Comparison of ENCODE assay signal across 2 cellular contexts in the genomic region with DNA sequence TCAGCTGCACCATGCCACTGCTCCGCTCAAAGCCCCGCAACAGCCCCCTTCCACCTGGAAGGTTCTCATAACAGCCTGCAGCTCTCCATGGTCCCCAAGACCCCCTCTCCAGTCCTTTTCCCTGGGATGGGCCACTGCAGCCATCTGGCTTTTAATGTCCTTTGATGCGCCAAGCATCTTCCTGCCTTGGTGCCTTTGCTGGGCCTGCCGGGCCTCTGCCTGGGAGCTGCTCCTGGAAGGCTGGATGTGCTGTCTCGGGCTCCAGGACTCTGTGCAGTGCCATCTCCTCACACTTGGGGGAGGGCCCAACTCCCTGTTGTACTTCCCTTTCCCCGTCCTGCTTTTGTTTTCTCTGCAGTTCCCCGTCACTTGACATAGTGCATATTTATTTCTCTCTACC.
TF ChIP-seq lines count a peak whose summit lies in the region.

No MANE protein-coding gene starts in this region.

TF ChIP-seq in WTC11, 78 proteins besides CTCF, POLR2A, EP300 and RAD21 (continued from another document):
- TF ChIP-seq, protein P1, sequence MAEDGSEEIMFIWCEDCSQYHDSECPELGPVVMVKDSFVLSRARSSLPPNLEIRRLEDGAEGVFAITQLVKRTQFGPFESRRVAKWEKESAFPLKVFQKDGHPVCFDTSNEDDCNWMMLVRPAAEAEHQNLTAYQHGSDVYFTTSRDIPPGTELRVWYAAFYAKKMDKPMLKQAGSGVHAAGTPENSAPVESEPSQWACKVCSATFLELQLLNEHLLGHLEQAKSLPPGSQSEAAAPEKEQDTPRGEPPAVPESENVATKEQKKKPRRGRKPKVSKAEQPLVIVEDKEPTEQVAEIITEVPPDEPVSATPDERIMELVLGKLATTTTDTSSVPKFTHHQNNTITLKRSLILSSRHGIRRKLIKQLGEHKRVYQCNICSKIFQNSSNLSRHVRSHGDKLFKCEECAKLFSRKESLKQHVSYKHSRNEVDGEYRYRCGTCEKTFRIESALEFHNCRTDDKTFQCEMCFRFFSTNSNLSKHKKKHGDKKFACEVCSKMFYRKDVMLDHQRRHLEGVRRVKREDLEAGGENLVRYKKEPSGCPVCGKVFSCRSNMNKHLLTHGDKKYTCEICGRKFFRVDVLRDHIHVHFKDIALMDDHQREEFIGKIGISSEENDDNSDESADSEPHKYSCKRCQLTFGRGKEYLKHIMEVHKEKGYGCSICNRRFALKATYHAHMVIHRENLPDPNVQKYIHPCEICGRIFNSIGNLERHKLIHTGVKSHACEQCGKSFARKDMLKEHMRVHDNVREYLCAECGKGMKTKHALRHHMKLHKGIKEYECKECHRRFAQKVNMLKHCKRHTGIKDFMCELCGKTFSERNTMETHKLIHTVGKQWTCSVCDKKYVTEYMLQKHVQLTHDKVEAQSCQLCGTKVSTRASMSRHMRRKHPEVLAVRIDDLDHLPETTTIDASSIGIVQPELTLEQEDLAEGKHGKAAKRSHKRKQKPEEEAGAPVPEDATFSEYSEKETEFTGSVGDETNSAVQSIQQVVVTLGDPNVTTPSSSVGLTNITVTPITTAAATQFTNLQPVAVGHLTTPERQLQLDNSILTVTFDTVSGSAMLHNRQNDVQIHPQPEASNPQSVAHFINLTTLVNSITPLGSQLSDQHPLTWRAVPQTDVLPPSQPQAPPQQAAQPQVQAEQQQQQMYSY (CRISPR knock-in tag; IDR thresholded peaks at IDR 0.05): no peak
- no peak for TF ChIP-seq CREB1 (CRISPR knock-in tag; IDR thresholded peaks at IDR 0.05)

TF ChIP-seq in HepG2, 621 proteins besides CTCF, POLR2A, EP300 and RAD21 (continued from another document):
- TF ChIP-seq, protein P2, sequence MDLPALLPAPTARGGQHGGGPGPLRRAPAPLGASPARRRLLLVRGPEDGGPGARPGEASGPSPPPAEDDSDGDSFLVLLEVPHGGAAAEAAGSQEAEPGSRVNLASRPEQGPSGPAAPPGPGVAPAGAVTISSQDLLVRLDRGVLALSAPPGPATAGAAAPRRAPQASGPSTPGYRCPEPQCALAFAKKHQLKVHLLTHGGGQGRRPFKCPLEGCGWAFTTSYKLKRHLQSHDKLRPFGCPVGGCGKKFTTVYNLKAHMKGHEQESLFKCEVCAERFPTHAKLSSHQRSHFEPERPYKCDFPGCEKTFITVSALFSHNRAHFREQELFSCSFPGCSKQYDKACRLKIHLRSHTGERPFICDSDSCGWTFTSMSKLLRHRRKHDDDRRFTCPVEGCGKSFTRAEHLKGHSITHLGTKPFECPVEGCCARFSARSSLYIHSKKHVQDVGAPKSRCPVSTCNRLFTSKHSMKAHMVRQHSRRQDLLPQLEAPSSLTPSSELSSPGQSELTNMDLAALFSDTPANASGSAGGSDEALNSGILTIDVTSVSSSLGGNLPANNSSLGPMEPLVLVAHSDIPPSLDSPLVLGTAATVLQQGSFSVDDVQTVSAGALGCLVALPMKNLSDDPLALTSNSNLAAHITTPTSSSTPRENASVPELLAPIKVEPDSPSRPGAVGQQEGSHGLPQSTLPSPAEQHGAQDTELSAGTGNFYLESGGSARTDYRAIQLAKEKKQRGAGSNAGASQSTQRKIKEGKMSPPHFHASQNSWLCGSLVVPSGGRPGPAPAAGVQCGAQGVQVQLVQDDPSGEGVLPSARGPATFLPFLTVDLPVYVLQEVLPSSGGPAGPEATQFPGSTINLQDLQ (CRISPR knock-in tag; IDR thresholded peaks at IDR 0.05): no peak
- TF ChIP-seq, protein P3, sequence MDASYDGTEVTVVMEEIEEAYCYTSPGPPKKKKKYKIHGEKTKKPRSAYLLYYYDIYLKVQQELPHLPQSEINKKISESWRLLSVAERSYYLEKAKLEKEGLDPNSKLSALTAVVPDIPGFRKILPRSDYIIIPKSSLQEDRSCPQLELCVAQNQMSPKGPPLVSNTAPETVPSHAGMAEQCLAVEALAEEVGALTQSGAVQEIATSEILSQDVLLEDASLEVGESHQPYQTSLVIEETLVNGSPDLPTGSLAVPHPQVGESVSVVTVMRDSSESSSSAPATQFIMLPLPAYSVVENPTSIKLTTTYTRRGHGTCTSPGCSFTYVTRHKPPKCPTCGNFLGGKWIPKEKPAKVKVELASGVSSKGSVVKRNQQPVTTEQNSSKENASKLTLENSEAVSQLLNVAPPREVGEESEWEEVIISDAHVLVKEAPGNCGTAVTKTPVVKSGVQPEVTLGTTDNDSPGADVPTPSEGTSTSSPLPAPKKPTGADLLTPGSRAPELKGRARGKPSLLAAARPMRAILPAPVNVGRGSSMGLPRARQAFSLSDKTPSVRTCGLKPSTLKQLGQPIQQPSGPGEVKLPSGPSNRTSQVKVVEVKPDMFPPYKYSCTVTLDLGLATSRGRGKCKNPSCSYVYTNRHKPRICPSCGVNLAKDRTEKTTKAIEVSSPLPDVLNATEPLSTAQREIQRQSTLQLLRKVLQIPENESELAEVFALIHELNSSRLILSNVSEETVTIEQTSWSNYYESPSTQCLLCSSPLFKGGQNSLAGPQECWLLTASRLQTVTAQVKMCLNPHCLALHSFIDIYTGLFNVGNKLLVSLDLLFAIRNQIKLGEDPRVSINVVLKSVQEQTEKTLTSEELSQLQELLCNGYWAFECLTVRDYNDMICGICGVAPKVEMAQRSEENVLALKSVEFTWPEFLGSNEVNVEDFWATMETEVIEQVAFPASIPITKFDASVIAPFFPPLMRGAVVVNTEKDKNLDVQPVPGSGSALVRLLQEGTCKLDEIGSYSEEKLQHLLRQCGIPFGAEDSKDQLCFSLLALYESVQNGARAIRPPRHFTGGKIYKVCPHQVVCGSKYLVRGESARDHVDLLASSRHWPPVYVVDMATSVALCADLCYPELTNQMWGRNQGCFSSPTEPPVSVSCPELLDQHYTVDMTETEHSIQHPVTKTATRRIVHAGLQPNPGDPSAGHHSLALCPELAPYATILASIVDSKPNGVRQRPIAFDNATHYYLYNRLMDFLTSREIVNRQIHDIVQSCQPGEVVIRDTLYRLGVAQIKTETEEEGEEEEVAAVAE (CRISPR knock-in tag; IDR thresholded peaks at IDR 0.05; ENCODE audit: borderline replicate concordance): no peak
- TF ChIP-seq PITX1 (CRISPR knock-in tag; IDR thresholded peaks at IDR 0.05): no peak
- TF ChIP-seq CEBPB (IDR thresholded peaks at IDR 0.05; ENCODE audit: borderline replicate concordance, low read depth, low read length): no peak
- TF ChIP-seq CENPT (CRISPR knock-in tag; IDR thresholded peaks at IDR 0.05; ENCODE audit: low read depth): no peak
- no peak for TF ChIP-seq ZNF598 (CRISPR knock-in tag; IDR thresholded peaks at IDR 0.05; ENCODE audit: borderline replicate concordance)
- TF ChIP-seq SNAI1 (CRISPR knock-in tag; IDR thresholded peaks at IDR 0.05; ENCODE audit: borderline replicate concordance): no peak
- no peak for TF ChIP-seq BRCA1 (CRISPR knock-in tag; IDR thresholded peaks at IDR 0.05)
- no peak for TF ChIP-seq ISL2 (CRISPR knock-in tag; IDR thresholded peaks at IDR 0.05)
- TF ChIP-seq ZNF780A (CRISPR knock-in tag; IDR thresholded peaks at IDR 0.05): no peak
- TF ChIP-seq REPIN1 (CRISPR knock-in tag; IDR thresholded peaks at IDR 0.05; ENCODE audit: borderline replicate concordance, low read depth): no peak
- TF ChIP-seq HNRNPL (IDR thresholded peaks at IDR 0.05; ENCODE audit: low read depth, low read length): no peak
- no peak for TF ChIP-seq MIER2 (CRISPR knock-in tag; IDR thresholded peaks at IDR 0.05)
- TF ChIP-seq ZNF773 (CRISPR knock-in tag; IDR thresholded peaks at IDR 0.05; ENCODE audit: borderline replicate concordance): no peak
